Comparison of ENCODE assay signal across 23 cellular contexts in genomic region chr11:79244805-79245197, GRCh38.
DNase-seq lines count a peak whose midpoint lies in the region; ATAC-seq, FAIRE-seq and TF ChIP-seq lines count a peak whose summit lies in the region.
"Had no signal": no experiment of that assay in that cellular context is flagged by ENCODE, and none has a peak within 500 bp of the region (broad histone marks: within the 10 kb centered on the region; RNA-seq: fewer than 3 reads in every experiment).

No MANE protein-coding gene starts in this region.

- ATAC-seq in heart right ventricle: peak in 1 of 8 donors; percentile 13
- ATAC-seq in right cardiac atrium: no peak
- no peak for ATAC-seq in HG02763 (IDR thresholded peaks at IDR 0.05; ENCODE audit: unreplicated experiment)
- ATAC-seq in HepG2: no peak
- ATAC-seq: activated T-helper 17 cell treated with anti-CD3 and anti-CD28 coated beads, Interleukin-2, amount 50 U/mL, for 72 hours; right lobe of liver had no signal

- no peaks in the 10 kb centered on the region for H4K20me1 ChIP-seq in HepG2 (ENCODE audit: insufficient read depth, low read length)

- TF ChIP-seq EP300 in HepG2 (IDR thresholded peaks at IDR 0.05; ENCODE audit: low read depth in 2 of 2, low read length in 2 of 2) (no peak), HepG2 (CRISPR knock-in tag; IDR thresholded peaks at IDR 0.05; ENCODE audit: borderline replicate concordance) (no peak)

- peaks cover 3% of the 10 kb centered on the region for H3K27me3 Mint-ChIP-seq in nephron progenitor cell (ENCODE audit: low read depth, poor library complexity)
- H3K27me3 Mint-ChIP-seq: B cell; central memory CD8-positive, alpha-beta T cell; stimulated activated naive CD8-positive, alpha-beta T cell treated with anti-CD3 and anti-CD28 coated beads, Interleukin-15, Interleukin-2, amounts not matched to agents 100 ng/mL and 50 ng/mL, for 24 hours had no signal

- H3K27ac ChIP-seq in heart right ventricle (peak overlapping the region in 6 of 10 donors; percentile 15 to 62 (median 51)), right cardiac atrium (ENCODE audit: low read length) (no peak overlapping the region), uterus (peak overlapping the region; percentile 63 to 67), HepG2 (ENCODE audit: extremely low read length, insufficient read depth, low read length) (no peak overlapping the region)
- H3K27ac ChIP-seq: 22Rv1, neutrophil, right lobe of liver had no signal

- in situ Hi-C loops in HepG2 (cut with HindIII; ENCODE audit: extremely low pct_ligation_motif_present, low pct_unique_long_range_greater_than_20kb): no loop called here

- H3K4me1 Mint-ChIP-seq in nephron progenitor cell: peaks cover 55% of the 10 kb centered on the region
- H3K4me1 Mint-ChIP-seq: activated T-helper 17 cell treated with anti-CD3 and anti-CD28 coated beads, Interleukin-2, amount 50 U/mL, for 72 hours; B cell; central memory CD8-positive, alpha-beta T cell had no signal

- H3K27ac Mint-ChIP-seq in nephron progenitor cell: peak overlapping the region; percentile 43
- H3K27ac Mint-ChIP-seq: activated T-helper 17 cell treated with anti-CD3 and anti-CD28 coated beads, Interleukin-2, amount 50 U/mL, for 72 hours; B cell; stimulated activated naive CD8-positive, alpha-beta T cell treated with anti-CD3 and anti-CD28 coated beads, Interleukin-15, Interleukin-2, amounts not matched to agents 100 ng/mL and 50 ng/mL, for 24 hours had no signal

- no peak for TF ChIP-seq POLR2A in uterus (IDR thresholded peaks at IDR 0.05)
- TF ChIP-seq POLR2A in HepG2 (IDR thresholded peaks at IDR 0.05; ENCODE audit: insufficient read depth in 1 of 2, low read depth in 2 of 2, low read length in 2 of 2): no peak

- no peak for TF ChIP-seq RAD21 in HepG2 (CRISPR knock-in tag; IDR thresholded peaks at IDR 0.05)

- no peak overlapping the region for H3K4me3 Mint-ChIP-seq in nephron progenitor cell
- H3K4me3 Mint-ChIP-seq: activated T-helper 17 cell treated with anti-CD3 and anti-CD28 coated beads, Interleukin-2, amount 50 U/mL, for 72 hours; B cell; central memory CD8-positive, alpha-beta T cell; stimulated activated naive CD8-positive, alpha-beta T cell treated with anti-CD3 and anti-CD28 coated beads, Interleukin-15, Interleukin-2, amounts not matched to agents 100 ng/mL and 50 ng/mL, for 24 hours had no signal

- no peak overlapping the region for H3K4me2 ChIP-seq in HepG2 (ENCODE audit: low read depth, low read length)

- H3K9ac ChIP-seq in HepG2 (ENCODE audit: insufficient read depth, low read depth, low read length): no peak overlapping the region

- H3K79me2 ChIP-seq in HepG2 (ENCODE audit: insufficient read depth, low read length): no peaks in the 10 kb centered on the region

- intact Hi-C loops in heart right ventricle (cut with DNase I): no loop called here
- intact Hi-C loops in right cardiac atrium (cut with DNase I): no loop called here
- intact Hi-C loops in uterus (cut with DNase I; ENCODE audit: low total_unique reads): no loop called here
- intact Hi-C loops in posterior cingulate gyrus (cut with DNase I): no loop called here
- intact Hi-C loops in HepG2 (cut with micrococcal nuclease; ENCODE audit: unreplicated experiment): no loop called here

- H3K36me3 Mint-ChIP-seq in nephron progenitor cell (ENCODE audit: low read depth): no peaks in the 10 kb centered on the region

- CTCF ChIA-PET in HepG2 (lab: Yijun Ruan, JAX; ENCODE audit: low intra/inter-chr PET ratio, low total read pairs): no interaction called here

- FAIRE-seq in HepG2 (lab: Jason Lieb, UNC): no peak
- FAIRE-seq: RCC 7860 had no signal

- TF ChIP-seq CTCF in heart right ventricle (IDR thresholded peaks at IDR 0.05) (no peak), epithelial cell of esophagus (IDR thresholded peaks at IDR 0.05; ENCODE audit: insufficient read depth, low read depth, low read length, missing control alignments) (no peak), nephron progenitor cell (IDR thresholded peaks at IDR 0.05) (no peak), uterus (IDR thresholded peaks at IDR 0.05) (no peak), HepG2 (CRISPR knock-in tag; IDR thresholded peaks at IDR 0.05) (no peak)

- no peaks in the 10 kb centered on the region for H3K9me3 ChIP-seq in heart right ventricle
- no peaks in the 10 kb centered on the region for H3K9me3 ChIP-seq in right cardiac atrium (ENCODE audit: control insufficient read depth, low read length)
- no peaks in the 10 kb centered on the region for H3K9me3 ChIP-seq in uterus
- H3K9me3 ChIP-seq in HepG2 (ENCODE audit: low read length): no peaks in the 10 kb centered on the region
- H3K9me3 ChIP-seq: neutrophil, right lobe of liver had no signal

- no TSS peak for BruUV-seq in HepG2 (replicated peaks; lab: Mats Ljungman, UMichigan)

- H3K36me3 ChIP-seq in heart right ventricle: no peaks in the 10 kb centered on the region
- no peaks in the 10 kb centered on the region for H3K36me3 ChIP-seq in uterus
- no peaks in the 10 kb centered on the region for H3K36me3 ChIP-seq in HepG2 (replicated peaks in 1 of 2; ENCODE audit: control insufficient read depth in 1 of 2, insufficient read depth in 2 of 2, low read length in 2 of 2)
- H3K36me3 ChIP-seq: neutrophil, right lobe of liver had no signal

- WGBS in heart right ventricle, 2 donors: 47 to 56% methylated on average over 2 of the region's 2 CpGs
- 47% methylated on average over 2 of the region's 2 CpGs for WGBS in right cardiac atrium
- 2% methylated on average over 2 of the region's 2 CpGs for WGBS in HepG2 (ENCODE audit: low lambda C conversion rate)

- no peaks in the 10 kb centered on the region for H3K9me3 Mint-ChIP-seq in nephron progenitor cell
- H3K9me3 Mint-ChIP-seq: activated T-helper 17 cell treated with anti-CD3 and anti-CD28 coated beads, Interleukin-2, amount 50 U/mL, for 72 hours; stimulated activated naive CD8-positive, alpha-beta T cell treated with anti-CD3 and anti-CD28 coated beads, Interleukin-15, Interleukin-2, amounts not matched to agents 100 ng/mL and 50 ng/mL, for 24 hours had no signal

- POLR2A ChIA-PET in HepG2 (lab: Yijun Ruan, JAX): no interaction called here

- H3K4me1 ChIP-seq in heart right ventricle: peaks cover 0 to 23% (median 10%) of the 10 kb centered on the region in 9 donors
- H3K4me1 ChIP-seq in right cardiac atrium (ENCODE audit: control insufficient read depth, insufficient read depth, low read length): no peaks in the 10 kb centered on the region
- peaks cover 0 to 3% of the 10 kb centered on the region in 2 donors for H3K4me1 ChIP-seq in uterus
- H3K4me1 ChIP-seq in HepG2 (ENCODE audit: insufficient read depth, low read length): no peaks in the 10 kb centered on the region
- H3K4me1 ChIP-seq: right lobe of liver had no signal

- H3K27me3 ChIP-seq in heart right ventricle (no peaks in the 10 kb centered on the region), right cardiac atrium (ENCODE audit: control insufficient read depth, insufficient read depth) (no peaks in the 10 kb centered on the region), uterus (no peaks in the 10 kb centered on the region), HepG2 (ENCODE audit: control insufficient read depth in 1 of 2, insufficient read depth in 2 of 2, low read length in 2 of 2) (peaks cover 2 to 11% of the 10 kb centered on the region in 2 experiments; a peak in 3 of 5 replicates)
- H3K27me3 ChIP-seq: neutrophil, right lobe of liver had no signal

- DNase-seq in heart right ventricle (no peak), right cardiac atrium (no peak), epithelial cell of esophagus (ENCODE audit: low read depth) (peak; percentile 14), nephron progenitor cell (no peak), uterus (no peak), posterior cingulate gyrus (no peak), HepG2 (ENCODE audit: low spot score) (no peak)
- DNase-seq: activated CD4-positive, alpha-beta T cell treated with anti-CD3 and anti-CD28 coated beads for 1 hour; hypothalamus; KBM-7; NCI-H1930; NCI-H446; NK-92 treated with Interleukin-12 subunit alpha and Interleukin-12 subunit beta, amount 100 ng/mL, for 24 hours; right lobe of liver; stimulated activated CD4-positive, alpha-beta T cell treated with anti-CD3 and anti-CD28 coated beads, Interleukin-2, amount 100 ng/mL, for 24 hours had no signal

- H2AFZ ChIP-seq in HepG2 (ENCODE audit: low read length): no peak overlapping the region

- H3K4me3 ChIP-seq in heart right ventricle (no peak overlapping the region), right cardiac atrium (ENCODE audit: low read length) (no peak overlapping the region), epithelial cell of esophagus (ENCODE audit: low read length) (no peak overlapping the region), uterus (no peak overlapping the region), HepG2 (replicated peaks in 1 of 3; ENCODE audit: insufficient read depth in 1 of 3, low read depth in 2 of 3, low read length in 3 of 3) (no peak overlapping the region)
- H3K4me3 ChIP-seq: right lobe of liver had no signal

TF ChIP-seq in HepG2, 621 proteins besides CTCF, POLR2A, EP300 and RAD21 (continues in another document):
- TF ChIP-seq SP1 (IDR thresholded peaks at IDR 0.05) (no peak), SP1 (CRISPR knock-in tag; IDR thresholded peaks at IDR 0.05) (no peak), MIER2 (CRISPR knock-in tag; IDR thresholded peaks at IDR 0.05) (no peak), CAMTA2 (CRISPR knock-in tag; IDR thresholded peaks at IDR 0.05; ENCODE audit: borderline replicate concordance) (no peak), GABPA (IDR thresholded peaks at IDR 0.05; ENCODE audit: low read depth, low read length) (no peak), GABPA (CRISPR knock-in tag; IDR thresholded peaks at IDR 0.05; ENCODE audit: low read depth) (no peak), MAFG (CRISPR knock-in tag; IDR thresholded peaks at IDR 0.05) (no peak), MED8 (CRISPR knock-in tag; IDR thresholded peaks at IDR 0.05; ENCODE audit: insufficient replicate concordance) (no peak)

Comparison
In these comparisons a context has a peak if more than half of its experiments do, and no peak if none do; other contexts are left out.
1. H3K27ac ChIP-seq: peak in heart right ventricle (6 of 10) and uterus (2 of 2); none in right cardiac atrium (single experiment) and HepG2 (single experiment).